8 cellular contexts compared by ENCODE assay signal in genomic region chr2:61471905-61472805, GRCh38. TPM values are rescaled to one million over a fixed set of nuclear protein-coding genes. Genes with fewer than 3 reads are reported as not detected.
DNase-seq lines count a peak whose midpoint lies in the region; ATAC-seq and TF ChIP-seq lines count a peak whose summit lies in the region.

No MANE protein-coding gene starts in this region.

- DNase-seq in DMS53 treated with DMSO at 0.1 percent for 48 hours (lab: John Stamatoyannopoulos, UW; ENCODE audit: unreplicated experiment): peak; percentile 56
- DNase-seq in RWPE2 (ENCODE audit: low spot score): no peak
- no peak for DNase-seq in chondrocyte (ENCODE audit: low spot score)
- DNase-seq in lung (ENCODE audit: low spot score): no peak
- DNase-seq in upper lobe of right lung: no peak
- DNase-seq in AML-193 (lab: John Stamatoyannopoulos, UW): no peak

- H3K9me3 ChIP-seq in HEK293 (ENCODE audit: control insufficient read depth, insufficient read depth, low read depth, low read length): no peaks in the 10 kb centered on the region
- no peaks in the 10 kb centered on the region for H3K9me3 ChIP-seq in RWPE2 (ENCODE audit: severe bottlenecking)
- no peaks in the 10 kb centered on the region for H3K9me3 ChIP-seq in lung (ENCODE audit: control insufficient read depth in 2 of 2, insufficient read depth in 1 of 2, low read length in 1 of 2)
- no peaks in the 10 kb centered on the region for H3K9me3 ChIP-seq in upper lobe of right lung

- WGBS in lung, 2 donors: 38 to 42% methylated on average over 19 of the region's 19 CpGs

- intact Hi-C loops in upper lobe of right lung (cut with DNase I): no loop called here

- H3K27ac ChIP-seq in HEK293 (ENCODE audit: extremely low read depth, low read depth, low read length) (peak overlapping the region; percentile 91), RWPE2 (ENCODE audit: poor library complexity, severe bottlenecking) (peak overlapping the region; percentile 85), lung (ENCODE audit: low read depth in 1 of 2, low read length in 1 of 2) (peak overlapping the region; percentile 95), upper lobe of right lung (peak overlapping the region; percentile 99)

- H3K4me1 ChIP-seq in HEK293 (ENCODE audit: control insufficient read depth, insufficient read depth, low read length): no peaks in the 10 kb centered on the region
- H3K4me1 ChIP-seq in RWPE2 (ENCODE audit: insufficient read depth, poor library complexity, severe bottlenecking): peaks cover 4% of the 10 kb centered on the region
- peaks cover 0 to 5% of the 10 kb centered on the region in 2 donors for H3K4me1 ChIP-seq in lung (ENCODE audit: control insufficient read depth in 2 of 2, insufficient read depth in 2 of 2, low read length in 2 of 2)
- H3K4me1 ChIP-seq in upper lobe of right lung: peaks cover 21% of the 10 kb centered on the region

- ATAC-seq in RWPE2 (ENCODE audit: low read depth) (no peak), lung (ENCODE audit: insufficient read depth, low FRiP score) (no peak), upper lobe of right lung (no peak), HG03460 (IDR thresholded peaks at IDR 0.05; ENCODE audit: unreplicated experiment) (no peak)

- CTCF ChIA-PET in HEK293 (lab: Yijun Ruan, JAX): interaction anchor here (0.7 kb wide), 1 partner anchor 304 kb away, joined by 4 read pairs; no protein-coding TSS in a partner anchor

- H3K4me1 Mint-ChIP-seq in chondrocyte (ENCODE audit: low read depth): peaks cover 27% of the 10 kb centered on the region

- POLR2A ChIA-PET in HEK293 (lab: Yijun Ruan, JAX): interaction anchor here (0.7 to 0.8 kb wide), 2 partner anchors 294 to 362 kb away, joined by 3 to 5 read pairs; no protein-coding TSS in a partner anchor

- H3K4me3 ChIP-seq in HEK293 (ENCODE audit: low read depth, low read length): peak overlapping the region; percentile 71
- H3K4me3 ChIP-seq in RWPE2 (ENCODE audit: severe bottlenecking): peak overlapping the region; percentile 100
- H3K4me3 ChIP-seq in lung: peak overlapping the region; percentile 68
- peak overlapping the region; percentile 90 for H3K4me3 ChIP-seq in upper lobe of right lung

- peaks cover 5% of the 10 kb centered on the region for H3K36me3 Mint-ChIP-seq in chondrocyte (ENCODE audit: low read depth)

- H3K4me3 Mint-ChIP-seq in chondrocyte (ENCODE audit: unreplicated experiment): peak overlapping the region; percentile 90

- no peaks in the 10 kb centered on the region for H3K27me3 Mint-ChIP-seq in chondrocyte (ENCODE audit: low read depth)

- H3K27ac Mint-ChIP-seq in chondrocyte (ENCODE audit: unreplicated experiment): peak overlapping the region; percentile 99

- H3K36me3 ChIP-seq in HEK293 (ENCODE audit: control insufficient read depth in 2 of 2, insufficient read depth in 1 of 2, low read length in 2 of 2) (peaks cover 5 to 17% of the 10 kb centered on the region in 2 experiments; a peak in 2 of 3 replicates), RWPE2 (ENCODE audit: low read depth) (peaks cover 16% of the 10 kb centered on the region), lung (ENCODE audit: control insufficient read depth in 2 of 2, insufficient read depth in 2 of 2, low read length in 2 of 2) (peaks cover 0 to 10% of the 10 kb centered on the region in 2 donors), upper lobe of right lung (peaks cover under 1% of the 10 kb centered on the region)

- no peak for TF ChIP-seq CTCF in HEK293 (tag by site-specific recombination; IDR thresholded peaks at IDR 0.05)
- no peak for TF ChIP-seq CTCF in RWPE2 (IDR thresholded peaks at IDR 0.05; ENCODE audit: poor library complexity, severe bottlenecking)
- TF ChIP-seq CTCF in chondrocyte (IDR thresholded peaks at IDR 0.05): no peak
- TF ChIP-seq CTCF in lung (IDR thresholded peaks at IDR 0.05; ENCODE audit: control extremely low read depth, extremely low read depth): no peak
- TF ChIP-seq CTCF in upper lobe of right lung (IDR thresholded peaks at IDR 0.05): no peak

- H3K9me3 Mint-ChIP-seq in chondrocyte (ENCODE audit: low read depth): no peaks in the 10 kb centered on the region

- H3K27me3 ChIP-seq in RWPE2 (ENCODE audit: insufficient read depth, poor library complexity, severe bottlenecking) (no peaks in the 10 kb centered on the region), lung (ENCODE audit: control insufficient read depth, insufficient read depth) (no peaks in the 10 kb centered on the region), upper lobe of right lung (no peaks in the 10 kb centered on the region)

TF ChIP-seq in HEK293, 187 proteins besides CTCF, POLR2A, EP300 and RAD21:
- TF ChIP-seq ZBTB17 (tag by site-specific recombination; IDR thresholded peaks at IDR 0.05) (peak; percentile 81), ZNF366 (tag by site-specific recombination; conservative IDR thresholded peaks at IDR 0.05) (0 out of 2 replicates have a peak, but pooled peaks have one; percentile 36), ZNF274 (IDR thresholded peaks at IDR 0.05; ENCODE audit: low read length) (no peak), ZNF274 (tag by site-specific recombination; IDR thresholded peaks at IDR 0.05; ENCODE audit: borderline replicate concordance) (no peak), ZNF600 (tag by site-specific recombination; IDR thresholded peaks at IDR 0.05) (peak; percentile 96), ZNF416 (tag by site-specific recombination; IDR thresholded peaks at IDR 0.05) (no peak), ZNF157 (tag by site-specific recombination; IDR thresholded peaks at IDR 0.05) (no peak), ZNF76 (tag by site-specific recombination; IDR thresholded peaks at IDR 0.05; ENCODE audit: borderline replicate concordance, low read depth) (no peak), KLF9 (tag by site-specific recombination; IDR thresholded peaks at IDR 0.05; ENCODE audit: low read depth) (peak; percentile 41; the same call in 1 of the 2 replicates), ZNF335 (tag by site-specific recombination; conservative IDR thresholded peaks at IDR 0.05) (peak; percentile 9; the same call in 1 of the 2 replicates), ZNF354C (tag by site-specific recombination; IDR thresholded peaks at IDR 0.05; ENCODE audit: borderline replicate concordance, low read depth) (no peak), ZNF670 (tag by site-specific recombination; IDR thresholded peaks at IDR 0.05; ENCODE audit: low read depth) (no peak)

RNA-seq across cellular contexts. Expression of gene USP34, which starts 1.3 kb away (rescaled TPM):
- 104 to 129 TPM (median 104 TPM) in 3 replicates for total RNA-seq in chondrocyte
- 100 to 1,000 TPM in 1 of 2 donors, 10 to 100 TPM in 1; 87.9 to 233 TPM for total RNA-seq in lung
- polyA plus RNA-seq in lung: 10 to 100 TPM; 38.7 to 47.7 TPM
- total RNA-seq in upper lobe of right lung: 112 TPM
